ENCODE assay signal across 1 cellular context in the genomic region with DNA sequence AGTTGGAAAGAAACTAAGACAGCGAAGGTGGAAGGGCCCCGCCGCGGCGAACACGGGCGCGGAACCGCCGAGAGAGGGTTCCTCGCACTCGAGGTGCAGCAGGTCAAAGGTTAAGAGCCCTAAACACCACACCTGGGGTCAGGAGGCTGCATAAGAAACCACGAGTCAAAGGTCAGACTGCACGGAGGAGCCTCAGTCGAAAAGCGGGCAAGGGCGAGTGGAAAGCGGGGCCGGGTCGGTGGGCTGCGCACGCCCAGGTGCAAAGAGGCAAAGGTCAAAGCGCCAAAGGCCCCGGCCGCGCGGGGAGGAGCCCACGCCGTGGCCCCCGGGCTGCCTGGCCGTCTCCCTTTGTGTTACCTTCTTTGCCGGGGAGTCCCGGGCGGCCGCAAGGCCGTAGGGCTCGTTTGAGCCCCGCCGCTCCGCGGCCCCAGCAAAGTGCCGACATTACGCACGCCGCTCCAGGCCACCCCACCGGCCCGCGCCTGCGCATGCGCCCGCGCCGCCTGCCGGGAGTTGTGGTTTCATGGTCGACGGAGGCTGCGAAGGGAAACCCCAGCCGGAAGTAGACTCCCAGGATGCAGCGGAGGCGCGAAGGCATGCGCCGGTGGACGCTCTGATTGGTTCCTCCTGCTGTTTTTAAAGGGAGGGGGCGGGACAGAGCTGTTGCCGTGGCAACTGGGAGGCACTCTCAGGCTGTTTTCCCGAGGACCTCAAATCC.
TF ChIP-seq lines count a peak whose summit lies in the region.

A gene (minus strand): TSS at position 470 of the 718 bp plus-strand sequence. CDS start 25 bp downstream, at position 445.

TF ChIP-seq in HepG2, 621 proteins besides CTCF, POLR2A, EP300 and RAD21 (continued from another document and continues in another):
- TF ChIP-seq, protein P1, sequence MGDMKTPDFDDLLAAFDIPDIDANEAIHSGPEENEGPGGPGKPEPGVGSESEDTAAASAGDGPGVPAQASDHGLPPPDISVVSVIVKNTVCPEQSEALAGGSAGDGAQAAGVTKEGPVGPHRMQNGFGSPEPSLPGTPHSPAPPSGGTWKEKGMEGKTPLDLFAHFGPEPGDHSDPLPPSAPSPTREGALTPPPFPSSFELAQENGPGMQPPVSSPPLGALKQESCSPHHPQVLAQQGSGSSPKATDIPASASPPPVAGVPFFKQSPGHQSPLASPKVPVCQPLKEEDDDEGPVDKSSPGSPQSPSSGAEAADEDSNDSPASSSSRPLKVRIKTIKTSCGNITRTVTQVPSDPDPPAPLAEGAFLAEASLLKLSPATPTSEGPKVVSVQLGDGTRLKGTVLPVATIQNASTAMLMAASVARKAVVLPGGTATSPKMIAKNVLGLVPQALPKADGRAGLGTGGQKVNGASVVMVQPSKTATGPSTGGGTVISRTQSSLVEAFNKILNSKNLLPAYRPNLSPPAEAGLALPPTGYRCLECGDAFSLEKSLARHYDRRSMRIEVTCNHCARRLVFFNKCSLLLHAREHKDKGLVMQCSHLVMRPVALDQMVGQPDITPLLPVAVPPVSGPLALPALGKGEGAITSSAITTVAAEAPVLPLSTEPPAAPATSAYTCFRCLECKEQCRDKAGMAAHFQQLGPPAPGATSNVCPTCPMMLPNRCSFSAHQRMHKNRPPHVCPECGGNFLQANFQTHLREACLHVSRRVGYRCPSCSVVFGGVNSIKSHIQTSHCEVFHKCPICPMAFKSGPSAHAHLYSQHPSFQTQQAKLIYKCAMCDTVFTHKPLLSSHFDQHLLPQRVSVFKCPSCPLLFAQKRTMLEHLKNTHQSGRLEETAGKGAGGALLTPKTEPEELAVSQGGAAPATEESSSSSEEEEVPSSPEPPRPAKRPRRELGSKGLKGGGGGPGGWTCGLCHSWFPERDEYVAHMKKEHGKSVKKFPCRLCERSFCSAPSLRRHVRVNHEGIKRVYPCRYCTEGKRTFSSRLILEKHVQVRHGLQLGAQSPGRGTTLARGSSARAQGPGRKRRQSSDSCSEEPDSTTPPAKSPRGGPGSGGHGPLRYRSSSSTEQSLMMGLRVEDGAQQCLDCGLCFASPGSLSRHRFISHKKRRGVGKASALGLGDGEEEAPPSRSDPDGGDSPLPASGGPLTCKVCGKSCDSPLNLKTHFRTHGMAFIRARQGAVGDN (CRISPR knock-in tag; IDR thresholded peaks at IDR 0.05) = peak; percentile 69
- TF ChIP-seq ZNF441 (CRISPR knock-in tag; IDR thresholded peaks at IDR 0.05; ENCODE audit: borderline replicate concordance) (no peak; the same call in 1 of the 2 replicates), ZNF674 (CRISPR knock-in tag; IDR thresholded peaks at IDR 0.05; ENCODE audit: low read depth) (no peak; the same call in 1 of the 2 replicates), CHD2 (IDR thresholded peaks at IDR 0.05; ENCODE audit: low read depth, low read length) (0 out of 2 replicates have a peak, but pooled peaks have one; percentile 19), STAG1 (CRISPR knock-in tag; IDR thresholded peaks at IDR 0.05) (0 out of 2 replicates have a peak, but pooled peaks have one; percentile 1), RELA (CRISPR knock-in tag; IDR thresholded peaks at IDR 0.05) (no peak), ZNF672 (CRISPR knock-in tag; IDR thresholded peaks at IDR 0.05) (no peak), KAT2B (IDR thresholded peaks at IDR 0.05; ENCODE audit: borderline replicate concordance, low read depth, low read length) (no peak), TEAD2 (CRISPR knock-in tag; IDR thresholded peaks at IDR 0.05) (no peak), MAFG (CRISPR knock-in tag; IDR thresholded peaks at IDR 0.05) (no peak), HHEX (CRISPR knock-in tag; IDR thresholded peaks at IDR 0.05) (no peak), TSC22D2 (CRISPR knock-in tag; IDR thresholded peaks at IDR 0.05; ENCODE audit: borderline replicate concordance) (no peak), ZNF501 (CRISPR knock-in tag; IDR thresholded peaks at IDR 0.05) (no peak), HNF4A (CRISPR knock-in tag; IDR thresholded peaks at IDR 0.05) (peak; percentile 58; the same call in 1 of the 2 replicates), NCOA1 (CRISPR knock-in tag; IDR thresholded peaks at IDR 0.05) (0 out of 2 replicates have a peak, but pooled peaks have one; percentile 10), CC2D1A (CRISPR knock-in tag; IDR thresholded peaks at IDR 0.05) (no peak), ZNF792 (CRISPR knock-in tag; IDR thresholded peaks at IDR 0.05) (no peak), FIP1L1 (IDR thresholded peaks at IDR 0.05; ENCODE audit: borderline replicate concordance, insufficient read depth, low read depth, low read length) (no peak), CENPX (CRISPR knock-in tag; IDR thresholded peaks at IDR 0.05) (no peak), NFKB2 (CRISPR knock-in tag; IDR thresholded peaks at IDR 0.05; ENCODE audit: borderline replicate concordance) (peak; percentile 87; the same call in 1 of the 2 replicates), MBNL3 (CRISPR knock-in tag; conservative IDR thresholded peaks at IDR 0.05) (no peak), ZNF10 (CRISPR knock-in tag; IDR thresholded peaks at IDR 0.05; ENCODE audit: borderline replicate concordance, low read depth) (no peak), KDM1A (CRISPR knock-in tag; IDR thresholded peaks at IDR 0.05) (no peak), MTF1 (CRISPR knock-in tag; IDR thresholded peaks at IDR 0.05) (peak; percentile 72; the same call in 1 of the 2 replicates), RARA (CRISPR knock-in tag; IDR thresholded peaks at IDR 0.05) (no peak), FOSL1 (CRISPR knock-in tag; IDR thresholded peaks at IDR 0.05; ENCODE audit: borderline replicate concordance) (no peak), ONECUT2 (CRISPR knock-in tag; IDR thresholded peaks at IDR 0.05) (no peak), CEBPB (IDR thresholded peaks at IDR 0.05; ENCODE audit: borderline replicate concordance, low read depth, low read length) (no peak), ZFP90 (CRISPR knock-in tag; IDR thresholded peaks at IDR 0.05; ENCODE audit: borderline replicate concordance) (peak; percentile 78; the same call in 1 of the 2 replicates), NR2F6 (IDR thresholded peaks at IDR 0.05) (peak; percentile 73), NR2F6 (CRISPR knock-in tag; IDR thresholded peaks at IDR 0.05) (peak; percentile 43; the same call in 1 of the 2 replicates), TOE1 (CRISPR knock-in tag; IDR thresholded peaks at IDR 0.05) (no peak), ZNF558 (CRISPR knock-in tag; IDR thresholded peaks at IDR 0.05; ENCODE audit: borderline replicate concordance) (no peak), ZNF614 (CRISPR knock-in tag; IDR thresholded peaks at IDR 0.05; ENCODE audit: borderline replicate concordance) (no peak), SYNCRIP (IDR thresholded peaks at IDR 0.05; ENCODE audit: insufficient read depth, low read depth, low read length) (no peak), ZBTB21 (CRISPR knock-in tag; IDR thresholded peaks at IDR 0.05) (no peak)
- TF ChIP-seq, protein P2, sequence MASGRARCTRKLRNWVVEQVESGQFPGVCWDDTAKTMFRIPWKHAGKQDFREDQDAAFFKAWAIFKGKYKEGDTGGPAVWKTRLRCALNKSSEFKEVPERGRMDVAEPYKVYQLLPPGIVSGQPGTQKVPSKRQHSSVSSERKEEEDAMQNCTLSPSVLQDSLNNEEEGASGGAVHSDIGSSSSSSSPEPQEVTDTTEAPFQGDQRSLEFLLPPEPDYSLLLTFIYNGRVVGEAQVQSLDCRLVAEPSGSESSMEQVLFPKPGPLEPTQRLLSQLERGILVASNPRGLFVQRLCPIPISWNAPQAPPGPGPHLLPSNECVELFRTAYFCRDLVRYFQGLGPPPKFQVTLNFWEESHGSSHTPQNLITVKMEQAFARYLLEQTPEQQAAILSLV (CRISPR knock-in tag; IDR thresholded peaks at IDR 0.05; ENCODE audit: borderline replicate concordance) = 0 out of 2 replicates have a peak, but pooled peaks have one; percentile 17
- TF ChIP-seq, protein P3, sequence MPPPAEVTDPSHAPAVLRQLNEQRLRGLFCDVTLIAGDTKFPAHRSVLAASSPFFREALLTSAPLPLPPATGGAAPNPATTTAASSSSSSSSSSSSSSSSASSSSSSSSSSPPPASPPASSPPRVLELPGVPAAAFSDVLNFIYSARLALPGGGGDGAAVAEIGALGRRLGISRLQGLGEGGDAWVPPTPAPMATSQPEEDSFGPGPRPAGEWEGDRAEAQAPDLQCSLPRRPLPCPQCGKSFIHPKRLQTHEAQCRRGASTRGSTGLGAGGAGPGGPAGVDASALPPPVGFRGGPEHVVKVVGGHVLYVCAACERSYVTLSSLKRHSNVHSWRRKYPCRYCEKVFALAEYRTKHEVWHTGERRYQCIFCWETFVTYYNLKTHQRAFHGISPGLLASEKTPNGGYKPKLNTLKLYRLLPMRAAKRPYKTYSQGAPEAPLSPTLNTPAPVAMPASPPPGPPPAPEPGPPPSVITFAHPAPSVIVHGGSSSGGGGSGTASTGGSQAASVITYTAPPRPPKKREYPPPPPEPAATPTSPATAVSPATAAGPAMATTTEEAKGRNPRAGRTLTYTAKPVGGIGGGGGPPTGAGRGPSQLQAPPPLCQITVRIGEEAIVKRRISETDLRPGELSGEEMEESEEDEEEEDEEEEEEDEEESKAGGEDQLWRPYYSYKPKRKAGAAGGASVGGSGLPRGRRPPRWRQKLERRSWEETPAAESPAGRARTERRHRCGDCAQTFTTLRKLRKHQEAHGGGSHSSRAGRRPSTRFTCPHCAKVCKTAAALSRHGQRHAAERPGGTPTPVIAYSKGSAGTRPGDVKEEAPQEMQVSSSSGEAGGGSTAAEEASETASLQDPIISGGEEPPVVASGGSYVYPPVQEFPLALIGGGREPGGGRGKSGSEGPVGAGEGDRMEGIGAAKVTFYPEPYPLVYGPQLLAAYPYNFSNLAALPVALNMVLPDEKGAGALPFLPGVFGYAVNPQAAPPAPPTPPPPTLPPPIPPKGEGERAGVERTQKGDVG (CRISPR knock-in tag; IDR thresholded peaks at IDR 0.05; ENCODE audit: borderline replicate concordance) = no peak
- TF ChIP-seq, protein P4, sequence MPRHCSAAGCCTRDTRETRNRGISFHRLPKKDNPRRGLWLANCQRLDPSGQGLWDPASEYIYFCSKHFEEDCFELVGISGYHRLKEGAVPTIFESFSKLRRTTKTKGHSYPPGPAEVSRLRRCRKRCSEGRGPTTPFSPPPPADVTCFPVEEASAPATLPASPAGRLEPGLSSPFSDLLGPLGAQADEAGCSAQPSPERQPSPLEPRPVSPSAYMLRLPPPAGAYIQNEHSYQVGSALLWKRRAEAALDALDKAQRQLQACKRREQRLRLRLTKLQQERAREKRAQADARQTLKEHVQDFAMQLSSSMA (CRISPR knock-in tag; IDR thresholded peaks at IDR 0.05) = no peak
- TF ChIP-seq, protein P5, sequence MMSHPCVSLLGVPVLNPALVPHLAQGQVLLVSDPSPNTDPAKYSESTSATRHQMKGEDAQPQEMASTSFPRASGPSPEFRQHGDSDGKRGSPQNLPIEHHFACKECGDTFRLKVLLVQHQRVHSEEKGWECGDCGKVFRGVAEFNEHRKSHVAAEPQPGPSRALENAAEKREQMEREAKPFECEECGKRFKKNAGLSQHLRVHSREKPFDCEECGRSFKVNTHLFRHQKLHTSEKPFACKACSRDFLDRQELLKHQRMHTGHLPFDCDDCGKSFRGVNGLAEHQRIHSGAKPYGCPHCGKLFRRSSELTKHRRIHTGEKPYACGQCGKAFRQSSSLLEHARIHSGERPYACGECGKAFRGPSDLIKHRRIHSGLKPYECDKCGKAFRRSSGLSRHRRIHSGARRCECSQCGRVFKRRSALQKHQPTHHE (CRISPR knock-in tag; IDR thresholded peaks at IDR 0.05; ENCODE audit: borderline replicate concordance) = no peak
- TF ChIP-seq, protein P6, sequence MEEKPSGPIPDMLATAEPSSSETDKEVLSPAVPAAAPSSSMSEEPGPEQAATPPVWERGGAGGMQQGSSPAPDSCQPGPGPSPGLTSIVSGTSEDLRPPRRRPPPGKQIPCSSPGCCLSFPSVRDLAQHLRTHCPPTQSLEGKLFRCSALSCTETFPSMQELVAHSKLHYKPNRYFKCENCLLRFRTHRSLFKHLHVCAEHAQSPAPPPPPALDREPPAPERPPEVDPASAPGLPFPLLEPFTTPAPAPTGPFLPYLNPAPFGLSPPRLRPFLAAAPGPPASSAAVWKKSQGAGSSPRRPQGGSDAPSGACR (CRISPR knock-in tag; IDR thresholded peaks at IDR 0.05) = peak; percentile 14; the same call in 1 of the 2 replicates
- TF ChIP-seq, protein P7, sequence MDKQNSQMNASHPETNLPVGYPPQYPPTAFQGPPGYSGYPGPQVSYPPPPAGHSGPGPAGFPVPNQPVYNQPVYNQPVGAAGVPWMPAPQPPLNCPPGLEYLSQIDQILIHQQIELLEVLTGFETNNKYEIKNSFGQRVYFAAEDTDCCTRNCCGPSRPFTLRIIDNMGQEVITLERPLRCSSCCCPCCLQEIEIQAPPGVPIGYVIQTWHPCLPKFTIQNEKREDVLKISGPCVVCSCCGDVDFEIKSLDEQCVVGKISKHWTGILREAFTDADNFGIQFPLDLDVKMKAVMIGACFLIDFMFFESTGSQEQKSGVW (CRISPR knock-in tag; IDR thresholded peaks at IDR 0.05; ENCODE audit: borderline replicate concordance) = no peak
- TF ChIP-seq, protein P8, sequence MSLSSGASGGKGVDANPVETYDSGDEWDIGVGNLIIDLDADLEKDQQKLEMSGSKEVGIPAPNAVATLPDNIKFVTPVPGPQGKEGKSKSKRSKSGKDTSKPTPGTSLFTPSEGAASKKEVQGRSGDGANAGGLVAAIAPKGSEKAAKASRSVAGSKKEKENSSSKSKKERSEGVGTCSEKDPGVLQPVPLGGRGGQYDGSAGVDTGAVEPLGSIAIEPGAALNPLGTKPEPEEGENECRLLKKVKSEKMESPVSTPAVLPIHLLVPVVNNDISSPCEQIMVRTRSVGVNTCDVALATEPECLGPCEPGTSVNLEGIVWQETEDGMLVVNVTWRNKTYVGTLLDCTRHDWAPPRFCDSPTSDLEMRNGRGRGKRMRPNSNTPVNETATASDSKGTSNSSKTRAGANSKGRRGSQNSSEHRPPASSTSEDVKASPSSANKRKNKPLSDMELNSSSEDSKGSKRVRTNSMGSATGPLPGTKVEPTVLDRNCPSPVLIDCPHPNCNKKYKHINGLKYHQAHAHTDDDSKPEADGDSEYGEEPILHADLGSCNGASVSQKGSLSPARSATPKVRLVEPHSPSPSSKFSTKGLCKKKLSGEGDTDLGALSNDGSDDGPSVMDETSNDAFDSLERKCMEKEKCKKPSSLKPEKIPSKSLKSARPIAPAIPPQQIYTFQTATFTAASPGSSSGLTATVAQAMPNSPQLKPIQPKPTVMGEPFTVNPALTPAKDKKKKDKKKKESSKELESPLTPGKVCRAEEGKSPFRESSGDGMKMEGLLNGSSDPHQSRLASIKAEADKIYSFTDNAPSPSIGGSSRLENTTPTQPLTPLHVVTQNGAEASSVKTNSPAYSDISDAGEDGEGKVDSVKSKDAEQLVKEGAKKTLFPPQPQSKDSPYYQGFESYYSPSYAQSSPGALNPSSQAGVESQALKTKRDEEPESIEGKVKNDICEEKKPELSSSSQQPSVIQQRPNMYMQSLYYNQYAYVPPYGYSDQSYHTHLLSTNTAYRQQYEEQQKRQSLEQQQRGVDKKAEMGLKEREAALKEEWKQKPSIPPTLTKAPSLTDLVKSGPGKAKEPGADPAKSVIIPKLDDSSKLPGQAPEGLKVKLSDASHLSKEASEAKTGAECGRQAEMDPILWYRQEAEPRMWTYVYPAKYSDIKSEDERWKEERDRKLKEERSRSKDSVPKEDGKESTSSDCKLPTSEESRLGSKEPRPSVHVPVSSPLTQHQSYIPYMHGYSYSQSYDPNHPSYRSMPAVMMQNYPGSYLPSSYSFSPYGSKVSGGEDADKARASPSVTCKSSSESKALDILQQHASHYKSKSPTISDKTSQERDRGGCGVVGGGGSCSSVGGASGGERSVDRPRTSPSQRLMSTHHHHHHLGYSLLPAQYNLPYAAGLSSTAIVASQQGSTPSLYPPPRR (CRISPR knock-in tag; IDR thresholded peaks at IDR 0.05; ENCODE audit: borderline replicate concordance) = 0 out of 2 replicates have a peak, but pooled peaks have one; percentile 18
